In the genomic region with DNA sequence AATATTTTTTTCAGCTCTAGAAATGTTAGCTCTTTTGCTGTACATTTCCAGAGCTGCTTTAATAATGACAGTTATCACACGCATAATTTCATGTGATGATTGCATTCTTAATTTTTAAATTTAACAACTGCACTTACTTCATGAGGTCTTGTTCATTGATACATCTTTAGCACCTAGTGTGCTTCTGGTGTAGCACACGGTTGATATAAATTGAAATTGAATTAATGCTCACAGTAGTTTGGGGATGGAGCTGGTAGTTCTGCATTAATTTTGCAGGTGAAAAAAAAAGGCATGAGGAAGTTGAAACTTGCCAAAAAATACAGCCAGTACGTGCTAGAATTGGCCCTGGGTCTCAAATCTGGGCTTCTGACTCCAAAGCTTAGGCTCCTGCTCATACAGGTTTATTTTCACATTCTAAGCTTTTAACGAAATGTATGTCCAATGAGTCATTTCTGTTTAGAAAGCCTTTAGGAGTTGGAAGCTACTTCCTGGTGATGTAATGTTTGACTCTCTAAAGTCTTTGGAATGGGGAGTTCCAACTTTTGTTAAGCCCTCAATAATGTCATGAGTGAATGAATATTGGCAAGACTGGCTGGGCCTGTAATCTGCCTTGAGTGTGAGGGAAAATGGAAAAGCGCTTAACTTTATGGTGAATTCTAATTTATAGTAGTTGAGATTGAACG, we compare ENCODE assay signal across 8 cellular contexts. TPM values are rescaled to one million over a fixed set of nuclear protein-coding genes. Genes with fewer than 3 reads are reported as not detected.
A peak's percentile ranks its signal among the peaks of the same experiment; 100 is the strongest.
DNase-seq lines count a peak whose midpoint lies in the region; TF ChIP-seq lines count a peak whose summit lies in the region.

No MANE protein-coding gene starts in this region.

- no peak for TF ChIP-seq CTCF in astrocyte of the cerebellum (IDR thresholded peaks at IDR 0.05; ENCODE audit: low read depth, low read length, missing control alignments)
- TF ChIP-seq CTCF in glutamatergic neuron (IDR thresholded peaks at IDR 0.05; ENCODE audit: partially characterized antibody, unreplicated experiment), result no peak

- H3K27ac Mint-ChIP-seq in glutamatergic neuron (ENCODE audit: unreplicated experiment), result no peak overlapping the region

- in situ Hi-C loops in astrocyte of the cerebellum (cut with HindIII; ENCODE audit: low sequenced_read_pairs), result no loop called here

- peak; percentile 98 for DNase-seq in A172 (ENCODE audit: low spot score)
- DNase-seq in HS-27A (ENCODE audit: low read depth), result peak; percentile 66
- peak; percentile 94 for DNase-seq in astrocyte of the cerebellum (ENCODE audit: low read depth)
- peak; percentile 95 for DNase-seq in kidney glomerular epithelial cell (lab: John Stamatoyannopoulos, UW)
- no peak for DNase-seq in substantia nigra (lab: John Stamatoyannopoulos, UW)
- no peak for DNase-seq in glutamatergic neuron
- DNase-seq in GM19240 (ENCODE audit: insufficient read length, low spot score), result no peak
- DNase-seq in hypothalamus (lab: John Stamatoyannopoulos, UW), result no peak

- H3K4me3 Mint-ChIP-seq in glutamatergic neuron (ENCODE audit: unreplicated experiment), result no peak overlapping the region

- H3K4me1 Mint-ChIP-seq in glutamatergic neuron (ENCODE audit: low read depth, unreplicated experiment), result peaks cover 2% of the 10 kb centered on the region

- no peaks in the 10 kb centered on the region for H3K27me3 Mint-ChIP-seq in glutamatergic neuron (ENCODE audit: unreplicated experiment)

- peak overlapping the region; percentile 5 for H3K27ac ChIP-seq in substantia nigra (ENCODE audit: low read depth, low read length, poor library complexity, severe bottlenecking)

- no peak overlapping the region for H3K4me3 ChIP-seq in astrocyte of the cerebellum (ENCODE audit: low read depth, low read length)

- H3K9me3 Mint-ChIP-seq in glutamatergic neuron (ENCODE audit: unreplicated experiment), result peaks cover 2% of the 10 kb centered on the region

- H3K36me3 Mint-ChIP-seq in glutamatergic neuron (ENCODE audit: unreplicated experiment), result no peaks in the 10 kb centered on the region

RNA-seq across cellular contexts. Expression of gene RAC1, which starts 10.9 kb away (rescaled TPM):
- total RNA-seq in A172 (2014; rRNA removed; shearing (Covaris generic)), result 144 and 162 TPM in 2 replicates
- 172 TPM for total RNA-seq in glutamatergic neuron (ENCODE audit: unreplicated experiment)

RNA-seq across cellular contexts. Expression of gene FAM220A, which starts 36.5 kb away (rescaled TPM):
- 42.4 and 154 TPM in 2 replicates for total RNA-seq in A172 (2014; rRNA removed; shearing (Covaris generic))
- total RNA-seq in glutamatergic neuron (ENCODE audit: unreplicated experiment), result 25.9 TPM

Comparison
In these comparisons a context has a peak if more than half of its experiments do, and no peak if none do; other contexts are left out.
1. DNase-seq: peak in A172 (single experiment), HS-27A (single experiment), astrocyte of the cerebellum (single experiment) and kidney glomerular epithelial cell (single experiment); none in substantia nigra (0 of 49), glutamatergic neuron (single experiment), GM19240 (single experiment) and hypothalamus (0 of 51).